8 cellular contexts compared by ENCODE assay signal in genomic region chr2:17753803-17754663, GRCh38. TPM values are rescaled to one million over a fixed set of nuclear protein-coding genes. Genes with fewer than 3 reads are reported as not detected.
DNase-seq lines count a peak whose midpoint lies in the region; ATAC-seq and TF ChIP-seq lines count a peak whose summit lies in the region.

Gene GEN1, plus strand, starts transcription at chr2:17754138. Its CDS starts 5,806 bp downstream, at chr2:17759944.
Gene SMC6, minus strand, starts transcription at chr2:17753810. Its CDS starts 7,864 bp downstream, at chr2:17745946.

- H3K36me3 ChIP-seq in ectodermal cell (ENCODE audit: control insufficient read depth, insufficient read depth, low read length) (no peaks in the 10 kb centered on the region), lower lobe of right lung (no peaks in the 10 kb centered on the region)

- H3K27ac ChIP-seq in ectodermal cell (ENCODE audit: insufficient read depth, low read depth, low read length, poor library complexity, severe bottlenecking) (peak within 1 kb of the TSS; percentile 93), lower lobe of right lung (peak within 1 kb of the TSS; percentile 97)

- intact Hi-C loops in lower lobe of right lung (cut with DNase I): no loop called here

- H3K4me1 ChIP-seq in ectodermal cell (ENCODE audit: control insufficient read depth, insufficient read depth, low read length): peaks cover 10% of the 10 kb centered on the region
- H3K4me1 ChIP-seq in lower lobe of right lung: peaks cover 20% of the 10 kb centered on the region

- no peaks in the 10 kb centered on the region for H3K9me3 ChIP-seq in ectodermal cell (ENCODE audit: control insufficient read depth, low read length)
- H3K9me3 ChIP-seq in lower lobe of right lung: no peaks in the 10 kb centered on the region

- peak within 1 kb of the TSS; percentile 94 for H3K4me3 ChIP-seq in ectodermal cell (ENCODE audit: insufficient read depth, low read depth, low read length)
- H3K4me3 ChIP-seq in lower lobe of right lung: peak within 1 kb of the TSS; percentile 91

- peak; percentile 97 for DNase-seq in COLO668 (lab: John Stamatoyannopoulos, UW; ENCODE audit: unreplicated experiment)
- DNase-seq in GM20000 (ENCODE audit: low spot score): peak; percentile 94
- peak; percentile 84 for DNase-seq in HS-5 (ENCODE audit: low read depth)
- peak; percentile 31 for DNase-seq in NK-92 (lab: John Stamatoyannopoulos, UW; ENCODE audit: unreplicated experiment)
- DNase-seq in activated CD8-positive, alpha-beta memory T cell treated with anti-CD3 and anti-CD28 coated beads for 1 hour (ENCODE audit: extremely low read depth in 1 of 2, low read depth in 1 of 2): peak; percentile 65 to 90
- DNase-seq in lower lobe of right lung: peak; percentile 93
- DNase-seq in stimulated activated CD4-positive, alpha-beta T cell treated with anti-CD3 and anti-CD28 coated beads, TNF-alpha, amount 100 ng/mL, for 1 hour (ENCODE audit: low read depth in 3 of 3, low spot score in 1 of 3): peak; percentile 70 to 84 (median 83)

- WGBS in ectodermal cell, 2 experiments: 0 to 1% methylated on average over 76 of the region's 76 CpGs

- TF ChIP-seq CTCF in GM20000 (IDR thresholded peaks at IDR 0.05; ENCODE audit: extremely low read depth, missing control alignments) (no peak), lower lobe of right lung (IDR thresholded peaks at IDR 0.05) (no peak)

- ATAC-seq in lower lobe of right lung: peak; percentile 98 to 99

- H3K27me3 ChIP-seq in ectodermal cell (ENCODE audit: control insufficient read depth, insufficient read depth, low read length, poor library complexity, severe bottlenecking) (no peaks in the 10 kb centered on the region), lower lobe of right lung (ENCODE audit: low read depth) (no peaks in the 10 kb centered on the region)

RNA-seq across cellular contexts. Expression of gene GEN1, which starts in this region (rescaled TPM):
- polyA plus RNA-seq in ectodermal cell (2013, experiment 1 of 4): 15.4 TPM
- polyA plus RNA-seq in ectodermal cell (2013, experiment 2 of 4): 23.1 TPM
- 15.9 TPM for polyA plus RNA-seq in ectodermal cell (2013, experiment 3 of 4)
- 18.4 TPM for polyA plus RNA-seq in ectodermal cell (2013, experiment 4 of 4)
- total RNA-seq in lower lobe of right lung: 9.0 TPM

RNA-seq across cellular contexts. Expression of gene SMC6, which starts in this region (rescaled TPM):
- 36.8 TPM for polyA plus RNA-seq in ectodermal cell (2013, experiment 1 of 4)
- polyA plus RNA-seq in ectodermal cell (2013, experiment 2 of 4): 39.7 TPM
- 27.5 TPM for polyA plus RNA-seq in ectodermal cell (2013, experiment 3 of 4)
- 29.5 TPM for polyA plus RNA-seq in ectodermal cell (2013, experiment 4 of 4)
- 15.0 TPM for total RNA-seq in lower lobe of right lung

Comparison
In these comparisons a context has a peak if more than half of its experiments do, and no peak if none do; other contexts are left out.
1. Peak in every context shown above with its lines: DNase-seq, ATAC-seq, H3K4me3 ChIP-seq and H3K27ac ChIP-seq.
2. DNase-seq: peak in every context shown above with its lines; median percentile 97 in COLO668; 94 in GM20000; 93 in lower lobe of right lung; 84 in HS-5; 83 in stimulated activated CD4-positive, alpha-beta T cell treated with anti-CD3 and anti-CD28 coated beads, TNF-alpha, amount 100 ng/mL, for 1 hour; 78 in activated CD8-positive, alpha-beta memory T cell treated with anti-CD3 and anti-CD28 coated beads for 1 hour; 31 in NK-92.